Comparison of ENCODE assay signal across 1 cellular context in the genomic region with DNA sequence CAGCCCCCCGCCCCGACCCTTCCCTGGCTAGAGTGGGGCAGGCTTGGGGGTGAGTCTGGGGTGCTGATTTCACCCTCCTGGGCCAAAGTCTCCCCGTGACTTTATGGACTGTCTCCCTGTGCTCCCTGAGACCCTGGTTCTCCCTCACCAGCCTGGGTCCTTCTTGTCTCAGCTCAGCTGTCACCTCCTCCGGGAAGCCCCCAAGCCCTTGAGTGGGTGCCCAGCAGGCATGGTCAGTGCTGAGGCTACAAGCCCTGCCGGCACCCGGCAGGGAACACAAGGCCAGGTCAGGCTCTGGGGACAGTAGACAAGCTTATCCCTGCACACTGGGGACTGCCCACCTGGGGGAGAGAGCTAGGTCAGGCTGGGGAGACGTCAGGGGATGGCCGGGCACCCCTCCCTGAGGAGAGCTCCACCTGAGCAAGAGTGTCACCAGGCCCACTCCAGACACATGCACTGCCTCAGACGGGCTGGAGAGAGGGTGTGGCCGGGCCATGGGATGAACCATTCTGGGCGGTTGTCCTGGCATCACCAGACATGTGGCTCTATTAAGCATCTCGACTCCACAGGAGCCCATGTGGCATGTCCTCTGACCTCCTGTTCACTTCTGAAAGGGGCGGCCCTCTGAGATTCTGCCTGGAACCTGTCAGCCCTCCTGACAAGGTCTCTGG.
TF ChIP-seq lines count a peak whose summit lies in the region.

No MANE protein-coding gene starts in this region.

TF ChIP-seq in K562, 482 proteins besides CTCF, POLR2A, EP300 and RAD21 (continued from another document):
- TF ChIP-seq, protein P1, sequence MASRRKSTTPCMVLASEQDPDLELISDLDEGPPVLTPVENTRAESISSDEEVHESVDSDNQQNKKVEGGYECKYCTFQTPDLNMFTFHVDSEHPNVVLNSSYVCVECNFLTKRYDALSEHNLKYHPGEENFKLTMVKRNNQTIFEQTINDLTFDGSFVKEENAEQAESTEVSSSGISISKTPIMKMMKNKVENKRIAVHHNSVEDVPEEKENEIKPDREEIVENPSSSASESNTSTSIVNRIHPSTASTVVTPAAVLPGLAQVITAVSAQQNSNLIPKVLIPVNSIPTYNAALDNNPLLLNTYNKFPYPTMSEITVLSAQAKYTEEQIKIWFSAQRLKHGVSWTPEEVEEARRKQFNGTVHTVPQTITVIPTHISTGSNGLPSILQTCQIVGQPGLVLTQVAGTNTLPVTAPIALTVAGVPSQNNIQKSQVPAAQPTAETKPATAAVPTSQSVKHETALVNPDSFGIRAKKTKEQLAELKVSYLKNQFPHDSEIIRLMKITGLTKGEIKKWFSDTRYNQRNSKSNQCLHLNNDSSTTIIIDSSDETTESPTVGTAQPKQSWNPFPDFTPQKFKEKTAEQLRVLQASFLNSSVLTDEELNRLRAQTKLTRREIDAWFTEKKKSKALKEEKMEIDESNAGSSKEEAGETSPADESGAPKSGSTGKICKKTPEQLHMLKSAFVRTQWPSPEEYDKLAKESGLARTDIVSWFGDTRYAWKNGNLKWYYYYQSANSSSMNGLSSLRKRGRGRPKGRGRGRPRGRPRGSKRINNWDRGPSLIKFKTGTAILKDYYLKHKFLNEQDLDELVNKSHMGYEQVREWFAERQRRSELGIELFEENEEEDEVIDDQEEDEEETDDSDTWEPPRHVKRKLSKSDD (conservative IDR thresholded peaks at IDR 0.05; ENCODE audit: low read length) = no peak
- TF ChIP-seq EHMT2 (IDR thresholded peaks at IDR 0.05) (no peak), TCFL5 (CRISPR knock-in tag; conservative IDR thresholded peaks at IDR 0.05) (no peak), SIN3B (IDR thresholded peaks at IDR 0.05; ENCODE audit: low read depth) (no peak), ZNF830 (CRISPR knock-in tag; IDR thresholded peaks at IDR 0.05) (no peak)
- TF ChIP-seq, protein P2, sequence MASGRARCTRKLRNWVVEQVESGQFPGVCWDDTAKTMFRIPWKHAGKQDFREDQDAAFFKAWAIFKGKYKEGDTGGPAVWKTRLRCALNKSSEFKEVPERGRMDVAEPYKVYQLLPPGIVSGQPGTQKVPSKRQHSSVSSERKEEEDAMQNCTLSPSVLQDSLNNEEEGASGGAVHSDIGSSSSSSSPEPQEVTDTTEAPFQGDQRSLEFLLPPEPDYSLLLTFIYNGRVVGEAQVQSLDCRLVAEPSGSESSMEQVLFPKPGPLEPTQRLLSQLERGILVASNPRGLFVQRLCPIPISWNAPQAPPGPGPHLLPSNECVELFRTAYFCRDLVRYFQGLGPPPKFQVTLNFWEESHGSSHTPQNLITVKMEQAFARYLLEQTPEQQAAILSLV (tag; IDR thresholded peaks at IDR 0.05) = no peak
TF ChIP-seq in K562: peak in this region for 23.
